1 cellular context compared by ENCODE assay signal in the genomic region with DNA sequence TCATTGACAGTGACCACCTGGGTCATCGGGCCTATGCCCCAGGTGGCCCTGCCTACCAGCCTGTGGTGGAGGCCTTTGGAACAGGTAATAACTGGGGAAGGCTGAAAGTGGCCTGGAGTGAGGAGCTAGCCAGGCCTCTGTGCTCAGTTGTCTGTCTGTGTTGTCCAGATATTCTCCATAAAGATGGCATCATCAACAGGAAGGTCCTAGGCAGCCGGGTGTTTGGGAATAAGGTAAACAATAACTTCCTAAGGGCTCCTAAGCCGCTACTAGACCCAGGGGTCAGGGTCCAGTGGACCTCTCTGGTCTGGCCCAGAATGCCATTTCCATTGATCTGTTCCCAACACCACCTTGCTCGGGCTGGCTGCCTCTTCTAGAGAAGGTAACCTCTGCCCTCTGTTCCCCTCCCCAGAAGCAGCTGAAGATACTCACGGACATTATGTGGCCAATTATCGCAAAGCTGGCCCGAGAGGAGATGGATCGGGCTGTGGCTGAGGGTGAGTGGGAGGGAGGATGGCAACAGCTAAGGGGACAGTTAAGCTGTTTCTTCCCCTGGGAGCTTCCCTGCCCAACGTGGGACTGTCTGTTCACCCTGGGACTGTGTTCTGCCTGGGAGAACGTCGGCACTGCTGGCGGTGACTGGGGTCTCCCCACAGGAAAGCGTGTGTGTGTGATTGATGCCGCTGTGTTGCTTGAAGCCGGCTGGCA.
TF ChIP-seq lines count a peak whose summit lies in the region.

No MANE protein-coding gene starts in this region.

TF ChIP-seq in HepG2, 621 proteins besides CTCF, POLR2A, EP300 and RAD21 (continued from another document and continues in another):
- TF ChIP-seq PRDM15 (CRISPR knock-in tag; IDR thresholded peaks at IDR 0.05) (no peak), FOXJ3 (CRISPR knock-in tag; IDR thresholded peaks at IDR 0.05; ENCODE audit: borderline replicate concordance) (peak; percentile 84; the same call in 1 of the 2 replicates), ZBTB20 (CRISPR knock-in tag; IDR thresholded peaks at IDR 0.05; ENCODE audit: borderline replicate concordance, low read depth) (no peak), MEIS1 (CRISPR knock-in tag; IDR thresholded peaks at IDR 0.05; ENCODE audit: borderline replicate concordance) (no peak), SRSF4 (IDR thresholded peaks at IDR 0.05; ENCODE audit: low read depth, low read length, poor library complexity, severe bottlenecking) (no peak), EED (CRISPR knock-in tag; IDR thresholded peaks at IDR 0.05) (no peak), ATAD3A (CRISPR knock-in tag; IDR thresholded peaks at IDR 0.05) (no peak), TOPORS (CRISPR knock-in tag; IDR thresholded peaks at IDR 0.05) (no peak), ZFYVE20 (CRISPR knock-in tag; IDR thresholded peaks at IDR 0.05; ENCODE audit: borderline replicate concordance, low read depth) (0 out of 2 replicates have a peak, but pooled peaks have one; percentile 44), ZBTB21 (CRISPR knock-in tag; IDR thresholded peaks at IDR 0.05) (peak; percentile 29; the same call in 1 of the 2 replicates), ZNF543 (CRISPR knock-in tag; IDR thresholded peaks at IDR 0.05) (no peak), CCAR2 (optimal IDR thresholded peaks at IDR 0.05; ENCODE audit: low read depth, low read length) (no peak), ZNF546 (CRISPR knock-in tag; conservative IDR thresholded peaks at IDR 0.05) (no peak), ZMAT3 (CRISPR knock-in tag; conservative IDR thresholded peaks at IDR 0.05) (0 out of 2 replicates have a peak, but pooled peaks have one; percentile 15), TAF1 (CRISPR knock-in tag; IDR thresholded peaks at IDR 0.05) (peak; percentile 21; the same call in 1 of the 2 replicates), CERS6 (CRISPR knock-in tag; IDR thresholded peaks at IDR 0.05) (no peak), ATF7-NPFF (CRISPR knock-in tag; IDR thresholded peaks at IDR 0.05; ENCODE audit: low read depth) (no peak), RARG (CRISPR knock-in tag; IDR thresholded peaks at IDR 0.05; ENCODE audit: low read depth) (no peak), ZNF362 (CRISPR knock-in tag; IDR thresholded peaks at IDR 0.05; ENCODE audit: borderline replicate concordance) (no peak), CHD2 (IDR thresholded peaks at IDR 0.05; ENCODE audit: low read depth, low read length) (no peak; the same call in 1 of the 2 replicates), NRL (CRISPR knock-in tag; IDR thresholded peaks at IDR 0.05; ENCODE audit: borderline replicate concordance) (0 out of 2 replicates have a peak, but pooled peaks have one; percentile 49), NPAS2 (CRISPR knock-in tag; IDR thresholded peaks at IDR 0.05; ENCODE audit: borderline replicate concordance) (no peak), RXRB (CRISPR knock-in tag; IDR thresholded peaks at IDR 0.05; ENCODE audit: borderline replicate concordance) (peak; percentile 85), ARID2 (CRISPR knock-in tag; IDR thresholded peaks at IDR 0.05; ENCODE audit: borderline replicate concordance) (no peak), ZSCAN22 (CRISPR knock-in tag; IDR thresholded peaks at IDR 0.05) (no peak), GATAD2A (CRISPR knock-in tag; IDR thresholded peaks at IDR 0.05) (peak; percentile 96), ZBTB3 (CRISPR knock-in tag; IDR thresholded peaks at IDR 0.05; ENCODE audit: borderline replicate concordance, low read depth) (no peak), CCDC6 (CRISPR knock-in tag; IDR thresholded peaks at IDR 0.05) (peak; percentile 67; the same call in 1 of the 2 replicates), ZNF18 (CRISPR knock-in tag; IDR thresholded peaks at IDR 0.05; ENCODE audit: insufficient replicate concordance) (no peak), NFIB (CRISPR knock-in tag; IDR thresholded peaks at IDR 0.05; ENCODE audit: borderline replicate concordance) (no peak), RFXAP (CRISPR knock-in tag; IDR thresholded peaks at IDR 0.05; ENCODE audit: borderline replicate concordance) (peak; percentile 59; the same call in 1 of the 2 replicates), ZNF446 (CRISPR knock-in tag; IDR thresholded peaks at IDR 0.05) (no peak), ZFP1 (CRISPR knock-in tag; IDR thresholded peaks at IDR 0.05) (peak; percentile 59; the same call in 1 of the 2 replicates), ZNF484 (CRISPR knock-in tag; IDR thresholded peaks at IDR 0.05; ENCODE audit: borderline replicate concordance, low read depth) (no peak), HNRNPLL (IDR thresholded peaks at IDR 0.05; ENCODE audit: low read depth, low read length, poor library complexity, severe bottlenecking) (no peak), MTERF4 (CRISPR knock-in tag; IDR thresholded peaks at IDR 0.05) (no peak), RBAK (CRISPR knock-in tag; IDR thresholded peaks at IDR 0.05) (no peak), TGIF2 (CRISPR knock-in tag; IDR thresholded peaks at IDR 0.05) (0 out of 2 replicates have a peak, but pooled peaks have one; percentile 37), PHF20 (CRISPR knock-in tag; IDR thresholded peaks at IDR 0.05) (peak; percentile 43; the same call in 1 of the 2 replicates), SP4 (CRISPR knock-in tag; IDR thresholded peaks at IDR 0.05) (no peak)
- TF ChIP-seq, protein P1, sequence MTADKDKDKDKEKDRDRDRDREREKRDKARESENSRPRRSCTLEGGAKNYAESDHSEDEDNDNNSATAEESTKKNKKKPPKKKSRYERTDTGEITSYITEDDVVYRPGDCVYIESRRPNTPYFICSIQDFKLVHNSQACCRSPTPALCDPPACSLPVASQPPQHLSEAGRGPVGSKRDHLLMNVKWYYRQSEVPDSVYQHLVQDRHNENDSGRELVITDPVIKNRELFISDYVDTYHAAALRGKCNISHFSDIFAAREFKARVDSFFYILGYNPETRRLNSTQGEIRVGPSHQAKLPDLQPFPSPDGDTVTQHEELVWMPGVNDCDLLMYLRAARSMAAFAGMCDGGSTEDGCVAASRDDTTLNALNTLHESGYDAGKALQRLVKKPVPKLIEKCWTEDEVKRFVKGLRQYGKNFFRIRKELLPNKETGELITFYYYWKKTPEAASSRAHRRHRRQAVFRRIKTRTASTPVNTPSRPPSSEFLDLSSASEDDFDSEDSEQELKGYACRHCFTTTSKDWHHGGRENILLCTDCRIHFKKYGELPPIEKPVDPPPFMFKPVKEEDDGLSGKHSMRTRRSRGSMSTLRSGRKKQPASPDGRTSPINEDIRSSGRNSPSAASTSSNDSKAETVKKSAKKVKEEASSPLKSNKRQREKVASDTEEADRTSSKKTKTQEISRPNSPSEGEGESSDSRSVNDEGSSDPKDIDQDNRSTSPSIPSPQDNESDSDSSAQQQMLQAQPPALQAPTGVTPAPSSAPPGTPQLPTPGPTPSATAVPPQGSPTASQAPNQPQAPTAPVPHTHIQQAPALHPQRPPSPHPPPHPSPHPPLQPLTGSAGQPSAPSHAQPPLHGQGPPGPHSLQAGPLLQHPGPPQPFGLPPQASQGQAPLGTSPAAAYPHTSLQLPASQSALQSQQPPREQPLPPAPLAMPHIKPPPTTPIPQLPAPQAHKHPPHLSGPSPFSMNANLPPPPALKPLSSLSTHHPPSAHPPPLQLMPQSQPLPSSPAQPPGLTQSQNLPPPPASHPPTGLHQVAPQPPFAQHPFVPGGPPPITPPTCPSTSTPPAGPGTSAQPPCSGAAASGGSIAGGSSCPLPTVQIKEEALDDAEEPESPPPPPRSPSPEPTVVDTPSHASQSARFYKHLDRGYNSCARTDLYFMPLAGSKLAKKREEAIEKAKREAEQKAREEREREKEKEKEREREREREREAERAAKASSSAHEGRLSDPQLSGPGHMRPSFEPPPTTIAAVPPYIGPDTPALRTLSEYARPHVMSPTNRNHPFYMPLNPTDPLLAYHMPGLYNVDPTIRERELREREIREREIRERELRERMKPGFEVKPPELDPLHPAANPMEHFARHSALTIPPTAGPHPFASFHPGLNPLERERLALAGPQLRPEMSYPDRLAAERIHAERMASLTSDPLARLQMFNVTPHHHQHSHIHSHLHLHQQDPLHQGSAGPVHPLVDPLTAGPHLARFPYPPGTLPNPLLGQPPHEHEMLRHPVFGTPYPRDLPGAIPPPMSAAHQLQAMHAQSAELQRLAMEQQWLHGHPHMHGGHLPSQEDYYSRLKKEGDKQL (CRISPR knock-in tag; IDR thresholded peaks at IDR 0.05; ENCODE audit: low read depth): no peak
- TF ChIP-seq, protein P2, sequence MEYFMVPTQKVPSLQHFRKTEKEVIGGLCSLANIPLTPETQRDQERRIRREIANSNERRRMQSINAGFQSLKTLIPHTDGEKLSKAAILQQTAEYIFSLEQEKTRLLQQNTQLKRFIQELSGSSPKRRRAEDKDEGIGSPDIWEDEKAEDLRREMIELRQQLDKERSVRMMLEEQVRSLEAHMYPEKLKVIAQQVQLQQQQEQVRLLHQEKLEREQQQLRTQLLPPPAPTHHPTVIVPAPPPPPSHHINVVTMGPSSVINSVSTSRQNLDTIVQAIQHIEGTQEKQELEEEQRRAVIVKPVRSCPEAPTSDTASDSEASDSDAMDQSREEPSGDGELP (IDR thresholded peaks at IDR 0.05; ENCODE audit: borderline replicate concordance, low read depth): peak; percentile 7; the same call in 1 of the 2 replicates
- TF ChIP-seq, protein P3, sequence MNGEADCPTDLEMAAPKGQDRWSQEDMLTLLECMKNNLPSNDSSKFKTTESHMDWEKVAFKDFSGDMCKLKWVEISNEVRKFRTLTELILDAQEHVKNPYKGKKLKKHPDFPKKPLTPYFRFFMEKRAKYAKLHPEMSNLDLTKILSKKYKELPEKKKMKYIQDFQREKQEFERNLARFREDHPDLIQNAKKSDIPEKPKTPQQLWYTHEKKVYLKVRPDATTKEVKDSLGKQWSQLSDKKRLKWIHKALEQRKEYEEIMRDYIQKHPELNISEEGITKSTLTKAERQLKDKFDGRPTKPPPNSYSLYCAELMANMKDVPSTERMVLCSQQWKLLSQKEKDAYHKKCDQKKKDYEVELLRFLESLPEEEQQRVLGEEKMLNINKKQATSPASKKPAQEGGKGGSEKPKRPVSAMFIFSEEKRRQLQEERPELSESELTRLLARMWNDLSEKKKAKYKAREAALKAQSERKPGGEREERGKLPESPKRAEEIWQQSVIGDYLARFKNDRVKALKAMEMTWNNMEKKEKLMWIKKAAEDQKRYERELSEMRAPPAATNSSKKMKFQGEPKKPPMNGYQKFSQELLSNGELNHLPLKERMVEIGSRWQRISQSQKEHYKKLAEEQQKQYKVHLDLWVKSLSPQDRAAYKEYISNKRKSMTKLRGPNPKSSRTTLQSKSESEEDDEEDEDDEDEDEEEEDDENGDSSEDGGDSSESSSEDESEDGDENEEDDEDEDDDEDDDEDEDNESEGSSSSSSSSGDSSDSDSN (CRISPR knock-in tag; IDR thresholded peaks at IDR 0.05): peak; percentile 21; the same call in 1 of the 2 replicates
